ENCODE assay signal across 30 cellular contexts in genomic region chr10:77147871-77148270, GRCh38.
"Had no signal": no experiment of that assay in that cellular context is flagged by ENCODE, and none has a peak within 500 bp of the region (broad histone marks: within the 10 kb centered on the region; RNA-seq: fewer than 3 reads in every experiment).

No MANE protein-coding gene starts in this region.

- H3K36me3 Mint-ChIP-seq: activated CD4-positive, alpha-beta memory T cell treated with anti-CD3 and anti-CD28 coated beads for 36 hours; activated CD8-positive, alpha-beta memory T cell treated with anti-CD3 and anti-CD28 coated beads, Interleukin-2, amount 10 ng/mL, durations not matched to agents 7 days and 5 days; activated naive CD4-positive, alpha-beta T cell treated with anti-CD3 and anti-CD28 coated beads, Interleukin-2, amount 50 U/mL, for 24 hours; activated naive CD8-positive, alpha-beta T cell treated with anti-CD3 and anti-CD28 coated beads, Interleukin-2, amount 10 ng/mL, durations not matched to agents 7 days and 5 days had no signal

- H3K27ac Mint-ChIP-seq: activated CD4-positive, alpha-beta memory T cell treated with anti-CD3 and anti-CD28 coated beads for 36 hours; activated CD4-positive, alpha-beta T cell treated with anti-CD3 and anti-CD28 coated beads for 36 hours; activated CD4-positive, alpha-beta T cell treated with anti-CD3 and anti-CD28 coated beads, Interleukin-2, amount 10 ng/mL, durations not matched to agents 24 days and 14 days; activated CD8-positive, alpha-beta memory T cell treated with anti-CD3 and anti-CD28 coated beads, Interleukin-2, amount 10 ng/mL, durations not matched to agents 7 days and 5 days; activated CD8-positive, alpha-beta T cell treated with anti-CD3 and anti-CD28 coated beads, Interleukin-2, amount 10 ng/mL, durations not matched to agents 7 days and 5 days; activated naive CD4-positive, alpha-beta T cell treated with anti-CD3 and anti-CD28 coated beads for 36 hours; activated naive CD4-positive, alpha-beta T cell treated with anti-CD3 and anti-CD28 coated beads, Interleukin-2, amount 50 U/mL, for 24 hours; activated naive CD8-positive, alpha-beta T cell treated with anti-CD3 and anti-CD28 coated beads, Interleukin-2, amount 10 ng/mL, durations not matched to agents 7 days and 5 days; activated T-helper 1 cell treated with anti-CD3 and anti-CD28 coated beads, Interleukin-12 subunit alpha, Interleukin-12 subunit beta, Interleukin-2, Interleukin-4 antibody, amounts not matched to agents 30 ng/mL and 10 ng/mL and 1 ng/mL, durations not matched to agents 14 hours and 24 hours and 36 hours; activated T-helper 2 cell treated with anti-CD3 and anti-CD28 coated beads, Interferon-gamma antibody, Interleukin-2, Interleukin-4, amounts not matched to agents 10 μg/mL and 5 μg/mL and 100 μg/mL, durations not matched to agents 14 hours and 24 hours and 36 hours; effector memory CD8-positive, alpha-beta T cell; T-helper 17 cell; T-helper 2 cell treated with Interferon-gamma antibody and Interleukin-4, amounts not matched to agents 5 μg/mL and 100 μg/mL, for 36 hours had no signal

- H3K9me3 Mint-ChIP-seq: activated CD4-positive, alpha-beta memory T cell treated with anti-CD3 and anti-CD28 coated beads for 36 hours; activated CD4-positive, alpha-beta T cell treated with anti-CD3 and anti-CD28 coated beads, Interleukin-2, amount 10 ng/mL, durations not matched to agents 24 days and 14 days; activated naive CD4-positive, alpha-beta T cell treated with anti-CD3 and anti-CD28 coated beads for 36 hours; activated naive CD4-positive, alpha-beta T cell treated with anti-CD3 and anti-CD28 coated beads, Interleukin-2, amount 50 U/mL, for 24 hours; activated naive CD8-positive, alpha-beta T cell treated with anti-CD3 and anti-CD28 coated beads, Interleukin-2, amount 10 ng/mL, durations not matched to agents 7 days and 5 days; activated T-helper 1 cell treated with anti-CD3 and anti-CD28 coated beads, Interleukin-12 subunit alpha, Interleukin-12 subunit beta, Interleukin-2, Interleukin-4 antibody, amounts not matched to agents 30 ng/mL and 10 ng/mL and 1 ng/mL, durations not matched to agents 14 hours and 24 hours and 36 hours; activated T-helper 2 cell treated with anti-CD3 and anti-CD28 coated beads, Interferon-gamma antibody, Interleukin-2, Interleukin-4, amounts not matched to agents 10 μg/mL and 5 μg/mL and 100 μg/mL, durations not matched to agents 14 hours and 24 hours and 36 hours; effector memory CD8-positive, alpha-beta T cell; T-helper 2 cell treated with Interferon-gamma antibody and Interleukin-4, amounts not matched to agents 5 μg/mL and 100 μg/mL, for 36 hours had no signal

- H3K9me3 ChIP-seq: esophagus muscularis mucosa, gastroesophageal sphincter had no signal

- H3K4me3 ChIP-seq: esophagus muscularis mucosa, gastroesophageal sphincter had no signal

- H3K27ac ChIP-seq: brain microvascular endothelial cell, foreskin keratinocyte had no signal

- H3K27me3 ChIP-seq: brain microvascular endothelial cell, esophagus muscularis mucosa, foreskin keratinocyte, gastroesophageal sphincter had no signal

- DNase-seq: activated CD4-positive, alpha-beta memory T cell treated with anti-CD3 and anti-CD28 coated beads for 36 hours; activated CD4-positive, alpha-beta T cell treated with anti-CD3 and anti-CD28 coated beads for 36 hours; activated CD4-positive, alpha-beta T cell treated with anti-CD3 and anti-CD28 coated beads, Interleukin-2, amount 10 ng/mL, durations not matched to agents 24 days and 14 days; activated CD4-positive, CD25-positive, alpha-beta regulatory T cell; activated CD4-positive, CD25-positive, alpha-beta regulatory T cell treated with anti-CD3 and anti-CD28 coated beads, Interleukin-2, amount 50 U/mL, for 72 hours; activated CD8-positive, alpha-beta memory T cell treated with anti-CD3 and anti-CD28 coated beads, Interleukin-2, amount 10 ng/mL, durations not matched to agents 7 days and 5 days; activated CD8-positive, alpha-beta memory T cell treated with anti-CD3 and anti-CD28 coated beads, Interleukin-2, amount 50 U/mL, for 4 hours; activated CD8-positive, alpha-beta T cell treated with anti-CD3 and anti-CD28 coated beads, Interleukin-2, amount 10 ng/mL, durations not matched to agents 7 days and 5 days; activated effector memory CD4-positive, alpha-beta T cell treated with anti-CD3 and anti-CD28 coated beads, Interleukin-2, amount 50 U/mL, for 16 hours; activated naive CD4-positive, alpha-beta T cell treated with anti-CD3 and anti-CD28 coated beads for 36 hours; activated naive CD8-positive, alpha-beta T cell treated with anti-CD3 and anti-CD28 coated beads, Interleukin-2, amount 10 ng/mL, durations not matched to agents 7 days and 5 days; activated T-cell treated with anti-CD3 and anti-CD28 coated beads, Interleukin-2, amount 50 U/mL, for 1 hour; activated T-cell treated with anti-CD3 and anti-CD28 coated beads, Interleukin-2, amount 50 U/mL, for 48 hours; brain microvascular endothelial cell; caudate nucleus; cortex of kidney; dermis blood vessel endothelial cell; effector CD4-positive, alpha-beta T cell; effector memory CD8-positive, alpha-beta T cell; erythroblast; foreskin keratinocyte; T-helper 1 cell; T-helper 17 cell; T1000 had no signal

- ATAC-seq: activated CD4-positive, alpha-beta T cell treated with anti-CD3 and anti-CD28 coated beads for 36 hours; activated CD8-positive, alpha-beta memory T cell treated with anti-CD3 and anti-CD28 coated beads, Interleukin-2, amount 10 ng/mL, durations not matched to agents 7 days and 5 days; activated CD8-positive, alpha-beta T cell treated with anti-CD3 and anti-CD28 coated beads, Interleukin-2, amount 10 ng/mL, durations not matched to agents 7 days and 5 days; effector memory CD8-positive, alpha-beta T cell; foreskin keratinocyte; gastroesophageal sphincter; T-helper 17 cell had no signal

- H3K36me3 ChIP-seq: brain microvascular endothelial cell, esophagus muscularis mucosa, gastroesophageal sphincter had no signal
